ENCODE assay signal across 8 cellular contexts in the genomic region with DNA sequence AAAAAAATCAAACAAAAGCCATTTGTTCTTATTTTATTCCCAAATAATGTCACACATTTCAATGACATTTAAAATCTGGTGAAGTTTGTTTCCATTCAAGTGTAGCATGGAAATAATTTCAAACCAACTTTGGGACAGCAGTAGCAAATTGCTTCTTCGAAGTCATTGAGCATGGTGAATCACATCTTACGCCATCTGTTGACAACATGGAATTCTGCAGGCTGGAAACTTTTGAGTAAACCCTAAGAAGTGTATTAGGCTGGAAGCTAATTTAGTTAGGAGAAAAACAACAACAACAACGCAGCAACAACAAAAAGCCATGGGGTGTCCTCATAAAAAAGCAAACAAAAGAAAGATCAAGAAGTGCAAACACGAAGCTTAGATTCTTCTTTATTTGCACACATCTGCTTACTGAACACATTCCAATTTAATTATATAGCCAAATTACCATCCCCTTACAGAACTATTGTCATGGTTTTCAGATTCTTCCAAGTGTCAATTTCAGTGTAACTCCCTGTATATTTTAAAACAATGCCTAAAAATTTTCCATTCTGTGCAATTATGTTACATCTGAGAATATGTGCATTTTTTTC.
DNase-seq lines count a peak whose midpoint lies in the region; ATAC-seq and TF ChIP-seq lines count a peak whose summit lies in the region.

No MANE protein-coding gene starts in this region.

- H3K27ac Mint-ChIP-seq in glutamatergic neuron (ENCODE audit: unreplicated experiment) = peak overlapping the region; percentile 83

- H3K27me3 ChIP-seq in uterus = no peaks in the 10 kb centered on the region

- peak; percentile 2 for DNase-seq in DMS114 treated with DMSO at 0.1 percent for 48 hours (lab: John Stamatoyannopoulos, UW; ENCODE audit: unreplicated experiment)
- DNase-seq in OCI-LY7 (ENCODE audit: low spot score) = peak; percentile 28
- DNase-seq in glutamatergic neuron = no peak
- DNase-seq in uterus = no peak
- DNase-seq in AG08396 (ENCODE audit: low spot score) = no peak
- no peak for DNase-seq in stimulated activated CD4-positive, alpha-beta T cell treated with anti-CD3 and anti-CD28 coated beads, Interleukin-4, amount 100 ng/mL, for 24 hours

- H3K4me3 Mint-ChIP-seq in glutamatergic neuron (ENCODE audit: unreplicated experiment) = no peak overlapping the region

- no peaks in the 10 kb centered on the region for H3K79me2 ChIP-seq in OCI-LY7 (ENCODE audit: insufficient read depth, low read depth, low read length)

- no peak overlapping the region for H3K4me2 ChIP-seq in OCI-LY7 (ENCODE audit: low read length)

- no peaks in the 10 kb centered on the region for H3K27me3 Mint-ChIP-seq in glutamatergic neuron (ENCODE audit: unreplicated experiment)

- H3K27ac ChIP-seq in OCI-LY7 (ENCODE audit: low read depth, low read length, poor library complexity, severe bottlenecking) (no peak overlapping the region), uterus (no peak overlapping the region)

- H3K9me3 Mint-ChIP-seq in glutamatergic neuron (ENCODE audit: unreplicated experiment) = no peaks in the 10 kb centered on the region

- no peak for TF ChIP-seq POLR2A in uterus (IDR thresholded peaks at IDR 0.05)

- H2AFZ ChIP-seq in OCI-LY7 (ENCODE audit: low read length) = no peak overlapping the region

- no peaks in the 10 kb centered on the region for H3K9me2 ChIP-seq in OCI-LY7 (ENCODE audit: insufficient read depth, low read length)

- H3K4me3 ChIP-seq in OCI-LY7 (ENCODE audit: low read depth, low read length, poor library complexity, severe bottlenecking) = no peak overlapping the region
- H3K4me3 ChIP-seq in uterus = no peak overlapping the region

- H3K4me1 Mint-ChIP-seq in glutamatergic neuron (ENCODE audit: low read depth, unreplicated experiment) = peaks cover 16% of the 10 kb centered on the region

- ATAC-seq in HG02759 (IDR thresholded peaks at IDR 0.05; ENCODE audit: unreplicated experiment) (peak; percentile 45), GM18873 (IDR thresholded peaks at IDR 0.05; ENCODE audit: low FRiP score, unreplicated experiment) (no peak)

- CTCF ChIA-PET in OCI-LY7 (lab: Charles Lee; ENCODE audit: unreplicated experiment) = no interaction called here

- POLR2A ChIA-PET in OCI-LY7 (lab: Charles Lee) = no interaction called here

- H3K36me3 ChIP-seq in OCI-LY7 (ENCODE audit: insufficient read depth, low read length) (no peaks in the 10 kb centered on the region), uterus (no peaks in the 10 kb centered on the region)

- H3K9me3 ChIP-seq in OCI-LY7 (ENCODE audit: low read length) = no peaks in the 10 kb centered on the region
- H3K9me3 ChIP-seq in uterus = no peaks in the 10 kb centered on the region

- no peaks in the 10 kb centered on the region for H3K36me3 Mint-ChIP-seq in glutamatergic neuron (ENCODE audit: unreplicated experiment)

- H4K20me1 ChIP-seq in OCI-LY7 (ENCODE audit: insufficient read depth, low read length) = no peaks in the 10 kb centered on the region

- TF ChIP-seq CTCF in OCI-LY7 (conservative IDR thresholded peaks at IDR 0.05; ENCODE audit: low read length) (peak; percentile 69), glutamatergic neuron (IDR thresholded peaks at IDR 0.05; ENCODE audit: partially characterized antibody, unreplicated experiment) (peak; percentile 48), uterus (IDR thresholded peaks at IDR 0.05) (no peak)

- BruUV-seq in OCI-LY7 (replicated peaks; lab: Mats Ljungman, UMichigan) = no TSS peak

- intact Hi-C loops in OCI-LY7 (cut with micrococcal nuclease; ENCODE audit: unreplicated experiment) (no loop called here), uterus (cut with DNase I; ENCODE audit: low total_unique reads) (no loop called here)

- no peaks in the 10 kb centered on the region for H3K4me1 ChIP-seq in OCI-LY7 (ENCODE audit: insufficient read depth, low read length, poor library complexity, severe bottlenecking)
- no peaks in the 10 kb centered on the region for H3K4me1 ChIP-seq in uterus

Comparison
In these comparisons a context has a peak if more than half of its experiments do, and no peak if none do; other contexts are left out.
1. DNase-seq: peak in DMS114 treated with DMSO at 0.1 percent for 48 hours (single experiment) and OCI-LY7 (single experiment); none in glutamatergic neuron (single experiment), uterus (0 of 2), AG08396 (single experiment) and stimulated activated CD4-positive, alpha-beta T cell treated with anti-CD3 and anti-CD28 coated beads, Interleukin-4, amount 100 ng/mL, for 24 hours (single experiment).
2. CTCF ChIP-seq: peak in OCI-LY7 (single experiment) and glutamatergic neuron (single experiment); none in uterus (0 of 4).